ENCODE assay signal across 8 cellular contexts in the genomic region with DNA sequence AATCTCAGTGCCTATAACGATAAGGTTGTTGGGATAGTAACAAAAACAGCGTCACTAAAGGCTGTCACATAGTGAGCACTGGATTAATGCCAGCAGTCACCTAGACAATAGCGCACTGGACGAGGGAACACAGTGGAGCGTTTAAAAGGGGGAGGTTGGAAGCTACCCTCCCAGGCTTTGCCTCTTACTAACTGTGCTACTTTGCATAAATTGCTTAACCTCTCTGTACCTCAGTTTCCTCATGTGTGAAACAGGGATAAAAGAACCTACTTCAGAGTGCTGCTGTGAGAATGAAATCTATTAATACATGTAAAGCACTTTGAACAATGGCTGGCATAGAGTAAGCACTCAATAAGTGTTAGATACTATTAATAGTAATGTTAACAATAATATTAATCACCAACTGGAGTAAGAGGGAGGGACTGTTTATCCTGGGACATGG. TPM values are rescaled to one million over a fixed set of nuclear protein-coding genes. Genes with fewer than 3 reads are reported as not detected.
A peak's percentile ranks its signal among the peaks of the same experiment; 100 is the strongest.
DNase-seq lines count a peak whose midpoint lies in the region; ATAC-seq and TF ChIP-seq lines count a peak whose summit lies in the region.

No MANE protein-coding gene starts in this region.

- peaks cover 46% of the 10 kb centered on the region for H3K4me1 ChIP-seq in mesenchymal stem cell (ENCODE audit: control insufficient read depth, insufficient read depth, low read depth, low read length)

- H3K14ac ChIP-seq in mesenchymal stem cell (ENCODE audit: low read length in 2 of 2) = no peak overlapping the region

- DNase-seq in Right ventricle myocardium inferior (ENCODE audit: missing footprints) = no peak
- no peak for DNase-seq in cardiac septum (ENCODE audit: low spot score)
- DNase-seq in mesenchymal stem cell = no peak
- DNase-seq in T-helper 9 cell = no peak
- DNase-seq in activated gamma-delta T cell treated with Interleukin-2 at 50 U/mL for 16 hours = no peak

- peaks cover 42 to 82% of the 10 kb centered on the region in 2 experiments for H3K36me3 ChIP-seq in mesenchymal stem cell (ENCODE audit: control insufficient read depth in 1 of 2, insufficient read depth in 2 of 2, low read depth in 1 of 2, low read length in 2 of 2)

- peak overlapping the region; percentile 18 to 35 for H3K18ac ChIP-seq in mesenchymal stem cell (ENCODE audit: low read depth in 1 of 2, low read length in 2 of 2)

- peak overlapping the region; percentile 43 to 44 for H3K4ac ChIP-seq in mesenchymal stem cell (ENCODE audit: low read depth in 1 of 2, low read length in 2 of 2)

- peaks cover 85% of the 10 kb centered on the region for H3K4me1 Mint-ChIP-seq in brain

- peak overlapping the region; percentile 9 to 92 (median 84) for H3K27ac Mint-ChIP-seq in brain

- no peak overlapping the region for H3K23ac ChIP-seq in mesenchymal stem cell (ENCODE audit: low read length in 2 of 2)

- intact Hi-C loops in Right ventricle myocardium inferior (cut with DNase I) = loop anchor here (1.0 kb wide), 1 partner anchor 42 kb away; no protein-coding TSS in a partner anchor
- intact Hi-C loops in cardiac septum (cut with DNase I) = loop anchor here (1.0 kb wide), 1 partner anchor 11 kb away; no protein-coding TSS in a partner anchor

- H3K9me3 Mint-ChIP-seq in brain = no peaks in the 10 kb centered on the region

- H4K91ac ChIP-seq in mesenchymal stem cell (ENCODE audit: low read length) = no peak overlapping the region

- H3K9me3 ChIP-seq in mesenchymal stem cell (ENCODE audit: control insufficient read depth, low read length) = no peaks in the 10 kb centered on the region

- peak overlapping the region; percentile 98 for H3K27ac ChIP-seq in mesenchymal stem cell (ENCODE audit: low read length, poor library complexity, severe bottlenecking)

- peak overlapping the region; percentile 98 for H2BK120ac ChIP-seq in mesenchymal stem cell (ENCODE audit: low read depth, low read length)

- H3K4me3 Mint-ChIP-seq in brain = peak overlapping the region; percentile 23 to 78 (median 73)

- 81% methylated on average over 5 of the region's 5 CpGs for WGBS in mesenchymal stem cell

- H2BK12ac ChIP-seq in mesenchymal stem cell (ENCODE audit: low read length in 2 of 2) = peak overlapping the region; percentile 11 to 86

- peak; percentile 55 for ATAC-seq in Right ventricle myocardium inferior
- no peak for ATAC-seq in GM21723 (IDR thresholded peaks at IDR 0.05; ENCODE audit: unreplicated experiment)
- no peak for ATAC-seq in HG03139 (IDR thresholded peaks at IDR 0.05; ENCODE audit: unreplicated experiment)

- H3K27me3 ChIP-seq in mesenchymal stem cell (ENCODE audit: control insufficient read depth in 1 of 2, insufficient read depth in 1 of 2, low read length in 2 of 2) = no peaks in the 10 kb centered on the region

- no peak overlapping the region for H4K8ac ChIP-seq in mesenchymal stem cell (ENCODE audit: low read length)

- H2AK5ac ChIP-seq in mesenchymal stem cell (ENCODE audit: low read length, severe bottlenecking) = peak overlapping the region; percentile 77

- no peaks in the 10 kb centered on the region for H3K27me3 Mint-ChIP-seq in brain

- H3K9ac ChIP-seq in mesenchymal stem cell (ENCODE audit: low read length) = peak overlapping the region; percentile 87

- H2BK5ac ChIP-seq in mesenchymal stem cell (ENCODE audit: low read depth, low read length, poor library complexity, severe bottlenecking) = peak overlapping the region; percentile 82

- peaks cover 68% of the 10 kb centered on the region for H3K36me3 Mint-ChIP-seq in brain

- H3K4me3 ChIP-seq in mesenchymal stem cell (ENCODE audit: insufficient read depth in 1 of 2, low read depth in 1 of 2, low read length in 2 of 2) = peak overlapping the region in 1 of 2 experiments; percentile 69

- H2BK15ac ChIP-seq in mesenchymal stem cell (ENCODE audit: low read depth, poor library complexity, severe bottlenecking) = peak overlapping the region; percentile 87

- H3K4me2 ChIP-seq in mesenchymal stem cell (ENCODE audit: low read length, poor library complexity, severe bottlenecking) = peak overlapping the region; percentile 3

- H2AFZ ChIP-seq in mesenchymal stem cell (ENCODE audit: low read depth, low read length) = no peak overlapping the region

- H3K79me1 ChIP-seq in mesenchymal stem cell (replicated peaks; ENCODE audit: low read length, poor library complexity, severe bottlenecking) = no peaks in the 10 kb centered on the region

- no peak for TF ChIP-seq CTCF in brain (conservative IDR thresholded peaks at IDR 0.05)

RNA-seq across cellular contexts. Expression of a gene that starts 10.5 kb away (rescaled TPM):
- total RNA-seq in Right ventricle myocardium inferior (55.2 TPM), cardiac septum (42.5 TPM)
- 184 TPM for polyA plus RNA-seq in brain (ENCODE audit: insufficient read depth, low read depth, low replicate concordance)
- 116 TPM for polyA plus RNA-seq in mesenchymal stem cell (2013, experiment 1 of 2)
- polyA plus RNA-seq in mesenchymal stem cell (2013, experiment 2 of 2) = 114 TPM

RNA-seq across cellular contexts. Expression of a gene that starts 27.0 kb away (rescaled TPM):
- total RNA-seq in Right ventricle myocardium inferior (1.2 TPM), cardiac septum (0.78 TPM)
- 150 TPM for polyA plus RNA-seq in brain (ENCODE audit: insufficient read depth, low read depth, low replicate concordance)
- polyA plus RNA-seq in mesenchymal stem cell (2013, experiment 1 of 2) = 20.9 TPM
- polyA plus RNA-seq in mesenchymal stem cell (2013, experiment 2 of 2) = 21.1 TPM
